In genomic region chr18:37453754-37454153, GRCh38 we compare ENCODE assay signal across 1 cellular context.
TF ChIP-seq lines count a peak whose summit lies in the region.

No MANE protein-coding gene starts in this region.

TF ChIP-seq in IMR-90, 13 proteins besides CTCF, POLR2A, EP300 and RAD21 (continued from another document):
- TF ChIP-seq USF2 (IDR thresholded peaks at IDR 0.05; ENCODE audit: low read depth, low read length) (no peak), MAFK (IDR thresholded peaks at IDR 0.05; ENCODE audit: low read depth, low read length) (no peak)
